Comparison of ENCODE assay signal across 10 cellular contexts in genomic region chr1:2049225-2049516, GRCh38. TPM values are rescaled to one million over a fixed set of nuclear protein-coding genes. Genes with fewer than 3 reads are reported as not detected.
DNase-seq lines count a peak whose midpoint lies in the region; ATAC-seq and TF ChIP-seq lines count a peak whose summit lies in the region.
"Had no signal": no experiment of that assay in that cellular context is flagged by ENCODE, and none has a peak within 500 bp of the region (broad histone marks: within the 10 kb centered on the region; RNA-seq: fewer than 3 reads in every experiment).

No MANE protein-coding gene starts in this region.

- no peak for TF ChIP-seq POLR2A in Peyer's patch (IDR thresholded peaks at IDR 0.05)

- no peaks in the 10 kb centered on the region for H3K9me2 ChIP-seq in GM23338 (ENCODE audit: insufficient read depth)

- WGBS in trophoblast cell (ENCODE audit: extremely low coverage, insufficient coverage, insufficient read length): no CpG with 5 or more reads among the region's 11 CpGs

- DNase-seq in GM23338 (ENCODE audit: low spot score) (no peak), Peyer's patch (no peak), trophoblast cell (no peak), HUDEP-2 (lab: John Stamatoyannopoulos, UW; ENCODE audit: unreplicated experiment in 76 of 76) (no peak), midbrain (lab: John Stamatoyannopoulos, UW) (no peak)
- no peak for DNase-seq in effector memory CD8-positive, alpha-beta T cell
- DNase-seq in effector CD8-positive, alpha-beta T cell (lab: John Stamatoyannopoulos, UW): no peak
- DNase-seq: IMR-90; NCI-H446; stimulated activated CD4-positive, alpha-beta T cell treated with anti-CD3 and anti-CD28 coated beads, Interleukin-12 subunit alpha, Interleukin-12 subunit beta, amount 100 ng/mL, for 4 hours had no signal

- no peak overlapping the region for H4K8ac ChIP-seq in trophoblast cell (ENCODE audit: low read depth, low read length)

- H3F3A ChIP-seq in GM23338 (replicated peaks; ENCODE audit: low read depth): peaks cover 18% of the 10 kb centered on the region

- H3K27ac ChIP-seq in GM23338 (ENCODE audit: low read depth) (peak overlapping the region; percentile 63; the same call in 1 of the 2 replicates), Peyer's patch (peak overlapping the region in 3 of 4 donors; percentile 80 to 96 (median 90)), trophoblast cell (ENCODE audit: low read depth, low read length) (no peak overlapping the region)

- no peak overlapping the region for H2BK120ac ChIP-seq in trophoblast cell (ENCODE audit: insufficient read depth, low read length, poor library complexity)

- no peak overlapping the region for H3K4ac ChIP-seq in trophoblast cell (ENCODE audit: low read depth, low read length)

- H3K4me2 ChIP-seq in GM23338: peak overlapping the region; percentile 93
- H3K4me2 ChIP-seq in trophoblast cell (ENCODE audit: low read length): peak overlapping the region; percentile 76

- peaks cover 22% of the 10 kb centered on the region for H4K20me1 ChIP-seq in GM23338 (replicated peaks; ENCODE audit: insufficient read depth)

- H4K12ac ChIP-seq in trophoblast cell (ENCODE audit: low read depth, low read length): no peak overlapping the region

- no peaks in the 10 kb centered on the region; the same call in 2 of the 3 replicates for H3K9me3 Mint-ChIP-seq in GM23338
- no peaks in the 10 kb centered on the region for H3K9me3 Mint-ChIP-seq in effector memory CD8-positive, alpha-beta T cell

- no peak overlapping the region for H4K91ac ChIP-seq in trophoblast cell (ENCODE audit: low read depth, low read length)

- no peak overlapping the region for H3K23ac ChIP-seq in trophoblast cell (ENCODE audit: low read length)

- peak overlapping the region; percentile 92 for H3K4me3 ChIP-seq in GM23338
- peak overlapping the region; percentile 61 to 99 (median 81) for H3K4me3 ChIP-seq in Peyer's patch
- no peak overlapping the region for H3K4me3 ChIP-seq in trophoblast cell (ENCODE audit: low read depth, low read length)

- no peak overlapping the region for H2BK5ac ChIP-seq in trophoblast cell (ENCODE audit: low read depth, low read length, poor library complexity)

- no peak overlapping the region for H2BK12ac ChIP-seq in trophoblast cell (ENCODE audit: low read length)

- H3K27me3 ChIP-seq in GM23338 (ENCODE audit: insufficient read depth): no peaks in the 10 kb centered on the region
- H3K27me3 ChIP-seq in Peyer's patch: no peaks in the 10 kb centered on the region
- H3K27me3 ChIP-seq in trophoblast cell (ENCODE audit: insufficient read depth, low read length): peaks cover 4% of the 10 kb centered on the region

- ATAC-seq in GM23338: no peak
- ATAC-seq in effector memory CD8-positive, alpha-beta T cell (replicated peaks): no peak

- H3K4me1 ChIP-seq in GM23338 (ENCODE audit: insufficient read depth): peaks cover 25% of the 10 kb centered on the region; the same call in 1 of the 2 replicates
- H3K4me1 ChIP-seq in Peyer's patch: peaks cover 13 to 49% (median 21%) of the 10 kb centered on the region in 4 donors
- peaks cover 20 to 22% of the 10 kb centered on the region in 2 experiments for H3K4me1 ChIP-seq in trophoblast cell (ENCODE audit: control insufficient read depth in 1 of 2, insufficient read depth in 2 of 2, low read length in 2 of 2)

- peaks cover 31% of the 10 kb centered on the region for H3K79me2 ChIP-seq in GM23338 (replicated peaks; ENCODE audit: insufficient read depth)
- peaks cover 17% of the 10 kb centered on the region for H3K79me2 ChIP-seq in trophoblast cell (ENCODE audit: control insufficient read depth, insufficient read depth, low read length, poor library complexity)

- H3K79me1 ChIP-seq in trophoblast cell (ENCODE audit: low read length): peaks cover 10% of the 10 kb centered on the region

- H3K4me3 Mint-ChIP-seq in GM23338: peak overlapping the region; percentile 82
- peak overlapping the region; percentile 77 to 85 for H3K4me3 Mint-ChIP-seq in effector memory CD8-positive, alpha-beta T cell

- TF ChIP-seq CTCF in GM23338 (conservative IDR thresholded peaks at IDR 0.05; ENCODE audit: low read depth in 2 of 2) (no peak), Peyer's patch (IDR thresholded peaks at IDR 0.05) (no peak)

- peaks cover 2% of the 10 kb centered on the region; the same call in 1 of the 3 replicates for H3K36me3 Mint-ChIP-seq in GM23338 (ENCODE audit: low read depth)
- H3K36me3 Mint-ChIP-seq in effector memory CD8-positive, alpha-beta T cell (ENCODE audit: insufficient read depth): peaks cover 7% of the 10 kb centered on the region

- no peak overlapping the region for H2AK5ac ChIP-seq in trophoblast cell (ENCODE audit: low read length)

- no peaks in the 10 kb centered on the region for H3K36me3 ChIP-seq in GM23338 (ENCODE audit: insufficient read depth)
- H3K36me3 ChIP-seq in Peyer's patch: no peaks in the 10 kb centered on the region
- H3K36me3 ChIP-seq in trophoblast cell (ENCODE audit: control insufficient read depth in 1 of 2, insufficient read depth in 2 of 2, low read length in 2 of 2): no peaks in the 10 kb centered on the region

- no peak overlapping the region for H3K18ac ChIP-seq in trophoblast cell (ENCODE audit: low read length)

- H3K27me3 Mint-ChIP-seq in GM23338 (ENCODE audit: insufficient read depth, low read depth, poor library complexity): peaks cover 26% of the 10 kb centered on the region
- peaks cover 0 to 16% of the 10 kb centered on the region in 2 donors for H3K27me3 Mint-ChIP-seq in effector memory CD8-positive, alpha-beta T cell

- peak overlapping the region; percentile 89 for H3K27ac Mint-ChIP-seq in GM23338
- peak overlapping the region; percentile 12 to 86 for H3K27ac Mint-ChIP-seq in effector memory CD8-positive, alpha-beta T cell

- H3K4me1 Mint-ChIP-seq in GM23338: peaks cover 22% of the 10 kb centered on the region
- peaks cover 33% of the 10 kb centered on the region in 2 donors for H3K4me1 Mint-ChIP-seq in effector memory CD8-positive, alpha-beta T cell (ENCODE audit: low read depth in 2 of 2)

- H3K9me3 ChIP-seq in Peyer's patch (no peaks in the 10 kb centered on the region), trophoblast cell (ENCODE audit: insufficient read depth, low read depth, low read length) (no peaks in the 10 kb centered on the region)

- no peak overlapping the region for H3K14ac ChIP-seq in trophoblast cell (ENCODE audit: low read length)

- peak overlapping the region; percentile 91 for H2AFZ ChIP-seq in GM23338
- H2AFZ ChIP-seq in trophoblast cell (ENCODE audit: insufficient read depth, low read length, poor library complexity): no peak overlapping the region

- no peak overlapping the region for H3K9ac ChIP-seq in trophoblast cell (ENCODE audit: low read length)

TF ChIP-seq in GM23338, 12 proteins besides CTCF, POLR2A, EP300 and RAD21:
- TF ChIP-seq STAT1 (IDR thresholded peaks at IDR 0.05; ENCODE audit: unreplicated experiment): no peak
- peak; percentile 23; the same call in 1 of the 2 replicates for TF ChIP-seq POLR2AphosphoS5 (IDR thresholded peaks at IDR 0.05; ENCODE audit: low read depth)

RNA-seq across cellular contexts. Expression of gene PRKCZ, which starts 1.0 kb away (rescaled TPM):
- total RNA-seq in GM23338 (2014; rRNA removed; shearing (Covaris generic)): 36.9 and 42.3 TPM in 2 replicates
- 22.5 and 26.2 TPM in 2 replicates for polyA plus RNA-seq in GM23338 (2016; fragmentation: Nextera tagmentation; extraction: Ambion mirVana)
- 100 to 1,000 TPM in 2 of 4 donors, 10 to 100 TPM in 2; 51.2 to 105 (median 93.6) TPM for total RNA-seq in Peyer's patch
- 232 and 240 TPM in 2 replicates for polyA plus RNA-seq in trophoblast cell (2013)

RNA-seq across cellular contexts. Expression of gene GABRD, which starts 30.0 kb away (rescaled TPM):
- total RNA-seq in GM23338 (2014; rRNA removed; shearing (Covaris generic)): 2.8 and 5.1 TPM in 2 replicates
- 1.7 and 2.1 TPM in 2 replicates for polyA plus RNA-seq in GM23338 (2016; fragmentation: Nextera tagmentation; extraction: Ambion mirVana)
- total RNA-seq in Peyer's patch: not detected
- polyA plus RNA-seq in trophoblast cell (2013): 0.05 and 0.08 TPM in 2 replicates
- total RNA-seq: IMR-90 had no signal
- polyA plus RNA-seq: IMR-90 had no signal

RNA-seq across cellular contexts. Expression of gene CFAP74, which starts 45.6 kb away (rescaled TPM):
- 0.16 TPM in 1 of 2 replicates, not detected in the other for total RNA-seq in GM23338 (2014; rRNA removed; shearing (Covaris generic))
- 0.21 and 0.24 TPM in 2 replicates for polyA plus RNA-seq in GM23338 (2016; fragmentation: Nextera tagmentation; extraction: Ambion mirVana)
- 1 to 10 TPM in 1 of 4 donors, under 1 TPM in 2, not detected in 1; 0.35 to 1.1 (median 0.83) TPM for total RNA-seq in Peyer's patch
- polyA plus RNA-seq in trophoblast cell (2013): 0.03 and 0.15 TPM in 2 replicates
- total RNA-seq: IMR-90 had no signal
- polyA plus RNA-seq: IMR-90 had no signal
